In the genomic region with DNA sequence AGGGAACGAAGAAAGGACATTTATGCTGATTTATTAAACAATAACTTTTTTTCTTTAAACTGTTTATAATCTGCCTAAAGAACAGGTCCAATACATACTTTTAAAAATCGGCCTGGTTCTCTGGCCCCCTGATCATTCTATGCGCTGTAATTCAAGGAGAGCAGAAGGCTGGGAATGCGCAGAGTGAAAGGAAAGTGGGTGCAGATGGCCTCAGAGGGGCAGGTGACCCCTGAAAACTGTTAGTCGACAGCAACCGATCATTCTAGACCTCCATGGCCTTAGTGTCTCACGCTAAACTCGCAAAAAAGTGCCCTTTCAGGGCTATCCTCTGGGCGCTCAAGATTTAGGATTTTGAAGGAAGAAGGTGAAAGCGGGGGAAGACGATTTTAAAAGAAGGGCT, we compare ENCODE assay signal across 7 cellular contexts. TPM values are rescaled to one million over a fixed set of nuclear protein-coding genes. Genes with fewer than 3 reads are reported as not detected.
A peak's percentile ranks its signal among the peaks of the same experiment; 100 is the strongest.
DNase-seq lines count a peak whose midpoint lies in the region; ATAC-seq, FAIRE-seq and TF ChIP-seq lines count a peak whose summit lies in the region.

No MANE protein-coding gene starts in this region.

- peak overlapping the region; percentile 93 for H3K4me3 ChIP-seq in HUES64 (ENCODE audit: low read length)
- peak overlapping the region; percentile 73 to 86 for H3K4me3 ChIP-seq in ascending aorta
- H3K4me3 ChIP-seq in kidney (ENCODE audit: low read length in 2 of 2), result peak overlapping the region; percentile 85 to 87
- H3K4me3 ChIP-seq in lower leg skin (ENCODE audit: low read depth, poor library complexity, severe bottlenecking), result no peak overlapping the region

- peak overlapping the region; percentile 51 for H3K27ac Mint-ChIP-seq in stimulated activated naive B cell treated with anti-CD40 and anti-IgM and Interleukin-4, amounts not matched to agents 10 μg/mL and 1 μg/mL and 100 μg/mL, for 72 hours

- H3K36me3 ChIP-seq in HUES64 (ENCODE audit: insufficient read depth, low read length) (no peaks in the 10 kb centered on the region), ascending aorta (no peaks in the 10 kb centered on the region), kidney (ENCODE audit: control insufficient read depth in 1 of 2, insufficient read depth in 2 of 2, low read length in 2 of 2) (no peaks in the 10 kb centered on the region)

- no peaks in the 10 kb centered on the region for H3K9me3 ChIP-seq in HUES64 (ENCODE audit: insufficient read depth, low read depth, low read length)
- no peaks in the 10 kb centered on the region for H3K9me3 ChIP-seq in ascending aorta
- H3K9me3 ChIP-seq in kidney (ENCODE audit: control insufficient read depth in 1 of 2, low read length in 2 of 2), result no peaks in the 10 kb centered on the region

- no peak for TF ChIP-seq POLR2A in lower leg skin (IDR thresholded peaks at IDR 0.05)

- H3K9me3 Mint-ChIP-seq in stimulated activated naive B cell treated with anti-CD40 and anti-IgM and Interleukin-4, amounts not matched to agents 10 μg/mL and 1 μg/mL and 100 μg/mL, for 72 hours, result no peaks in the 10 kb centered on the region

- TF ChIP-seq CTCF in ascending aorta (IDR thresholded peaks at IDR 0.05) (no peak), kidney (IDR thresholded peaks at IDR 0.05; ENCODE audit: borderline replicate concordance, extremely low read depth, insufficient read depth) (no peak), lower leg skin (IDR thresholded peaks at IDR 0.05) (no peak)

- no peak overlapping the region for H3K9ac ChIP-seq in HUES64 (ENCODE audit: low read depth, low read length)
- H3K9ac ChIP-seq in kidney (ENCODE audit: low read length in 2 of 2), result peak overlapping the region; percentile 43 to 82

- peaks cover 17 to 28% of the 10 kb centered on the region in 2 donors for H3K4me1 Mint-ChIP-seq in stimulated activated naive B cell treated with anti-CD40 and anti-IgM and Interleukin-4, amounts not matched to agents 10 μg/mL and 1 μg/mL and 100 μg/mL, for 72 hours

- H3K27ac ChIP-seq in HUES64 (ENCODE audit: low read depth, low read length), result no peak overlapping the region
- peak overlapping the region; percentile 91 to 97 for H3K27ac ChIP-seq in ascending aorta
- H3K27ac ChIP-seq in kidney (ENCODE audit: low read depth in 2 of 2, low read length in 2 of 2), result peak overlapping the region in 1 of 2 donors; percentile 81

- FAIRE-seq in kidney (lab: Jason Lieb, UNC), result no peak

- H3K27me3 ChIP-seq in HUES64 (ENCODE audit: insufficient read depth, low read length) (peaks cover 17% of the 10 kb centered on the region; the same call in 1 of the 2 replicates), ascending aorta (no peaks in the 10 kb centered on the region)

- intact Hi-C loops in ascending aorta (cut with DNase I) (loop anchor here (2.0 to 5.0 kb wide), 4 partner anchors 56 to 644 kb away; no protein-coding TSS in a partner anchor), kidney (cut with DNase I) (loop anchor here (5.0 to 10.0 kb wide), 2 partner anchors 312 to 426 kb away; no protein-coding TSS in a partner anchor), lower leg skin (cut with DNase I; ENCODE audit: low total_unique reads) (no loop called here)

- 0 out of 2 replicates have a peak, but pooled peaks cover 3% of the 10 kb centered on the region for H3K4me1 ChIP-seq in HUES64 (ENCODE audit: insufficient read depth, low read length)
- peaks cover 0 to 14% of the 10 kb centered on the region in 2 donors for H3K4me1 ChIP-seq in ascending aorta
- H3K4me1 ChIP-seq in kidney (ENCODE audit: control insufficient read depth in 1 of 2, insufficient read depth in 1 of 2, low read depth in 1 of 2, low read length in 2 of 2), result peaks cover 0 to 5% of the 10 kb centered on the region in 2 donors

- no peak for DNase-seq in ascending aorta (ENCODE audit: low spot score in 2 of 2)
- DNase-seq in kidney, result no peak
- no peak for DNase-seq in stimulated activated naive B cell treated with anti-CD40 and anti-IgM and Interleukin-4, amounts not matched to agents 10 μg/mL and 1 μg/mL and 100 μg/mL, for 72 hours
- no peak for DNase-seq in NK-92 treated with Interleukin-12 subunit alpha and Interleukin-12 subunit beta, amount 100 ng/mL, for 24 hours (lab: John Stamatoyannopoulos, UW)
- DNase-seq in lower leg skin (ENCODE audit: low spot score in 2 of 2), result no peak

- H3K27me3 Mint-ChIP-seq in stimulated activated naive B cell treated with anti-CD40 and anti-IgM and Interleukin-4, amounts not matched to agents 10 μg/mL and 1 μg/mL and 100 μg/mL, for 72 hours, result peaks cover 27 to 41% of the 10 kb centered on the region in 2 donors

- WGBS in HUES64, result 52% methylated on average over 10 of the region's 11 CpGs
- 53 to 55% methylated on average over 11 of the region's 11 CpGs for WGBS in lower leg skin, 2 donors

- no peaks in the 10 kb centered on the region for H3K36me3 Mint-ChIP-seq in stimulated activated naive B cell treated with anti-CD40 and anti-IgM and Interleukin-4, amounts not matched to agents 10 μg/mL and 1 μg/mL and 100 μg/mL, for 72 hours

- H3K4me3 Mint-ChIP-seq in stimulated activated naive B cell treated with anti-CD40 and anti-IgM and Interleukin-4, amounts not matched to agents 10 μg/mL and 1 μg/mL and 100 μg/mL, for 72 hours, result peak overlapping the region; percentile 73 to 77

- ATAC-seq in stimulated activated naive B cell treated with anti-CD40 and anti-IgM and Interleukin-4, amounts not matched to agents 10 μg/mL and 1 μg/mL and 100 μg/mL, for 72 hours (replicated peaks), result no peak
- no peak for ATAC-seq in HG02642 (IDR thresholded peaks at IDR 0.05; ENCODE audit: poor library complexity, unreplicated experiment)

RNA-seq across cellular contexts. Expression of a gene that starts 2.2 kb away (rescaled TPM):
- 7.5 TPM for polyA plus RNA-seq in HUES64 (2013, experiment 1 of 2)
- 10.1 TPM for polyA plus RNA-seq in HUES64 (2013, experiment 2 of 2)
- total RNA-seq in ascending aorta (39.7 TPM), kidney (29.4 TPM), lower leg skin (10 to 100 TPM in 3 of 4 donors, 1 to 10 TPM in 1; 5.7 to 12.2 (median 11.8) TPM)
- 3.9 TPM for polyA plus RNA-seq in kidney (ENCODE audit: insufficient read depth, low read depth, low replicate concordance)
